32 cellular contexts compared by ENCODE assay signal in genomic region chrX:15359701-15360100, GRCh38. TPM values are rescaled to one million over a fixed set of nuclear protein-coding genes. Genes with fewer than 3 reads are reported as not detected.
"Had no signal": no experiment of that assay in that cellular context is flagged by ENCODE, and none has a peak within 500 bp of the region (broad histone marks: within the 10 kb centered on the region; RNA-seq: fewer than 3 reads in every experiment).

No MANE protein-coding gene starts in this region.

- H3K9me2 ChIP-seq: SK-N-SH had no signal

- H3K27me3 ChIP-seq: ascending aorta, body of pancreas, SJCRH30 had no signal

- H3K4me3 ChIP-seq: ascending aorta, body of pancreas, SJCRH30 had no signal

- DNase-seq: activated CD4-positive, alpha-beta T cell treated with anti-CD3 and anti-CD28 coated beads, Interleukin-2, amount 10 ng/mL, durations not matched to agents 24 days and 14 days; activated CD4-positive, alpha-beta T cell treated with anti-CD3 and anti-CD28 coated beads, Interleukin-2, amount 50 U/mL, for 48 hours; activated CD4-positive, CD25-positive, alpha-beta regulatory T cell treated with anti-CD3 and anti-CD28 coated beads, Interleukin-2, amount 50 U/mL, for 72 hours; activated gamma-delta T cell treated with Interleukin-2 at 50 U/mL for 16 hours; activated T-cell treated with anti-CD3 and anti-CD28 coated beads for 4 hours; activated T-cell treated with anti-CD3 and anti-CD28 coated beads, Interleukin-2, amount 50 U/mL, for 48 hours; amniotic stem cell; body of pancreas; MV-4-11; NCI-H1092 treated with DMSO at 0.1 percent for 48 hours; NCI-H1417 treated with DMSO at 0.1 percent for 48 hours; NCI-H1694; NCI-H2029; NCI-H2107; NCI-H2171 treated with DMSO at 0.1 percent for 48 hours; NCI-H226; NCI-H510A; NCI-H526 treated with DMSO at 0.1 percent for 48 hours; NCI-H82; OCI-M1; Right ventricle myocardium superior; RPMI8226; SJCRH30; SK-N-SH; SW 1271 had no signal

- H3K27ac ChIP-seq: ascending aorta, body of pancreas, KMS-11, SJCRH30 had no signal

- FAIRE-seq: bronchial epithelial cell had no signal

- H3K9ac ChIP-seq: KMS-11, SK-N-SH had no signal

- H3K4me1 ChIP-seq: ascending aorta, body of pancreas, SJCRH30 had no signal

- ATAC-seq: body of pancreas, Panc1, WTC11 had no signal

- H3K4me2 ChIP-seq: KMS-11, SK-N-SH had no signal

- H3K9me3 ChIP-seq: ascending aorta, body of pancreas, SK-N-SH had no signal

- H3K36me3 ChIP-seq: ascending aorta, SJCRH30 had no signal

RNA-seq across cellular contexts. Expression of gene VEGFD, which starts 24.5 kb away (rescaled TPM):
- total RNA-seq: activated CD4-positive, alpha-beta T cell treated with anti-CD3 and anti-CD28 coated beads, Interleukin-2, amount 10 ng/mL, durations not matched to agents 24 days and 14 days; activated T-helper 2 cell treated with anti-CD3 and anti-CD28 coated beads, Interferon-gamma antibody, Interleukin-2, Interleukin-4, amounts not matched to agents 10 μg/mL and 5 μg/mL and 100 μg/mL, durations not matched to agents 14 hours and 24 hours and 36 hours; MCF 10A; WTC11 had no signal

RNA-seq across cellular contexts. Expression of gene ASB11, which starts 44.3 kb away (rescaled TPM):
- total RNA-seq: activated CD4-positive, alpha-beta T cell treated with anti-CD3 and anti-CD28 coated beads, Interleukin-2, amount 10 ng/mL, durations not matched to agents 24 days and 14 days; activated T-helper 2 cell treated with anti-CD3 and anti-CD28 coated beads, Interferon-gamma antibody, Interleukin-2, Interleukin-4, amounts not matched to agents 10 μg/mL and 5 μg/mL and 100 μg/mL, durations not matched to agents 14 hours and 24 hours and 36 hours; ascending aorta; bronchial epithelial cell; MCF 10A; SJCRH30; WTC11 had no signal
- polyA plus RNA-seq: SK-N-SH had no signal
